ENCODE assay signal across 13 cellular contexts in the genomic region with DNA sequence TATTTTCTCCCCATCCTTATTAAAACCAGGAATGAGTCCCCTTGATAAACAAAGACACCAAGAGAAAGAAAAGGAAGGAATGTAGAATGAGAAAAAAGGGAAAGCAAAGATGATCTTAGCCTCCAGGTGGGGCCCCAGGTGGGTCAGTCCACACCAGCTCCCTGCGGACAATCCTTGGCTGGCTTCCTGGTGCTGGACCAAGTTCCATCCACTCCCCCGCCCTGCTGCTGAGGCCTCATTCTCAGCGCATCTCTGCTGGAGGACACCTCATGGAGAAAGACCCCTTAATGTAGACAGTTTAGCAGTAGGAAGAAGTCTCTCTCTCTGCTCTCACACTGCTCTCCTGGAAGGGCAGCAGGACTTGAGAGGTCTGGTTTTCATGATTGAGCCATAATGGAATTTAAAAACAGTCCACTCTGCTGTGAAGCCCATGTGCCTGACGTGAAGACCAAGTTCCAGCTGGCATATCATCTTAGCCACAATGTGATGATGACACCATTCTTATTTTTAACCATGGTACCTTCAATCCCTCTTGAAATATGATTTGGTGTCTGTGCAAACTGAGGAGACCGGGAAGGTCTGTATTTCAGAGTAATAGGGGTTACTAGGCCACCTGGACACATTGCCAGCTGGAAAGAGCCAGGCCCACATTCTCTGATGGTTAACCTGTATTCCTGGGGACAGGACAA.
"Had no signal": no experiment of that assay in that cellular context is flagged by ENCODE, and none has a peak within 500 bp of the region (broad histone marks: within the 10 kb centered on the region; RNA-seq: fewer than 3 reads in every experiment).

No MANE protein-coding gene starts in this region.

- ATAC-seq: lower lobe of right lung; stimulated activated naive B cell treated with anti-CD40 and anti-IgM and Interleukin-4, amounts not matched to agents 10 μg/mL and 1 μg/mL and 100 μg/mL, for 72 hours had no signal

- H3K4me3 ChIP-seq: lower lobe of right lung, suprapubic skin, upper lobe of left lung had no signal

- H3K4me3 Mint-ChIP-seq: activated naive CD8-positive, alpha-beta T cell treated with anti-CD3 and anti-CD28 coated beads, Interleukin-2, amount 10 ng/mL, durations not matched to agents 7 days and 5 days; neural crest cell; stimulated activated naive B cell treated with anti-CD40 and anti-IgM and Interleukin-4, amounts not matched to agents 10 μg/mL and 1 μg/mL and 100 μg/mL, for 72 hours had no signal

- H3K4me1 ChIP-seq: lower lobe of right lung had no signal

- H3K27ac Mint-ChIP-seq: activated naive CD8-positive, alpha-beta T cell treated with anti-CD3 and anti-CD28 coated beads, Interleukin-2, amount 10 ng/mL, durations not matched to agents 7 days and 5 days; stimulated activated naive B cell treated with anti-CD40 and anti-IgM and Interleukin-4, amounts not matched to agents 10 μg/mL and 1 μg/mL and 100 μg/mL, for 72 hours had no signal

- H3K9me3 ChIP-seq: lower lobe of right lung, suprapubic skin, upper lobe of left lung had no signal

- H3K27me3 ChIP-seq: suprapubic skin, upper lobe of left lung had no signal

- DNase-seq: activated CD4-positive, alpha-beta T cell treated with anti-CD3 and anti-CD28 coated beads for 1 hour; activated CD4-positive, alpha-beta T cell treated with anti-CD3 and anti-CD28 coated beads, Interleukin-2, amount 50 U/mL, for 4 hours; activated naive CD4-positive, alpha-beta T cell; activated naive CD8-positive, alpha-beta T cell treated with anti-CD3 and anti-CD28 coated beads, Interleukin-2, amount 10 ng/mL, durations not matched to agents 7 days and 5 days; activated T-cell treated with anti-CD3 and anti-CD28 coated beads for 4 hours; anterior cingulate cortex; lower lobe of right lung; stimulated activated CD4-positive, alpha-beta T cell treated with anti-CD3 and anti-CD28 coated beads, Interleukin-2, amount 100 ng/mL, for 48 hours; stimulated activated naive B cell treated with anti-CD40 and anti-IgM and Interleukin-4, amounts not matched to agents 10 μg/mL and 1 μg/mL and 100 μg/mL, for 72 hours; T-helper 9 cell; upper lobe of left lung had no signal

- H3K4me1 Mint-ChIP-seq: activated naive CD8-positive, alpha-beta T cell treated with anti-CD3 and anti-CD28 coated beads, Interleukin-2, amount 10 ng/mL, durations not matched to agents 7 days and 5 days; neural crest cell; stimulated activated naive B cell treated with anti-CD40 and anti-IgM and Interleukin-4, amounts not matched to agents 10 μg/mL and 1 μg/mL and 100 μg/mL, for 72 hours had no signal

- H3K9me3 Mint-ChIP-seq: activated naive CD8-positive, alpha-beta T cell treated with anti-CD3 and anti-CD28 coated beads, Interleukin-2, amount 10 ng/mL, durations not matched to agents 7 days and 5 days; neural crest cell; stimulated activated naive B cell treated with anti-CD40 and anti-IgM and Interleukin-4, amounts not matched to agents 10 μg/mL and 1 μg/mL and 100 μg/mL, for 72 hours had no signal

- H3K27me3 Mint-ChIP-seq: activated naive CD8-positive, alpha-beta T cell treated with anti-CD3 and anti-CD28 coated beads, Interleukin-2, amount 10 ng/mL, durations not matched to agents 7 days and 5 days had no signal

- H3K27ac ChIP-seq: lower lobe of right lung, suprapubic skin, upper lobe of left lung had no signal

- H3K36me3 Mint-ChIP-seq: activated naive CD8-positive, alpha-beta T cell treated with anti-CD3 and anti-CD28 coated beads, Interleukin-2, amount 10 ng/mL, durations not matched to agents 7 days and 5 days; stimulated activated naive B cell treated with anti-CD40 and anti-IgM and Interleukin-4, amounts not matched to agents 10 μg/mL and 1 μg/mL and 100 μg/mL, for 72 hours had no signal
